In the genomic region with DNA sequence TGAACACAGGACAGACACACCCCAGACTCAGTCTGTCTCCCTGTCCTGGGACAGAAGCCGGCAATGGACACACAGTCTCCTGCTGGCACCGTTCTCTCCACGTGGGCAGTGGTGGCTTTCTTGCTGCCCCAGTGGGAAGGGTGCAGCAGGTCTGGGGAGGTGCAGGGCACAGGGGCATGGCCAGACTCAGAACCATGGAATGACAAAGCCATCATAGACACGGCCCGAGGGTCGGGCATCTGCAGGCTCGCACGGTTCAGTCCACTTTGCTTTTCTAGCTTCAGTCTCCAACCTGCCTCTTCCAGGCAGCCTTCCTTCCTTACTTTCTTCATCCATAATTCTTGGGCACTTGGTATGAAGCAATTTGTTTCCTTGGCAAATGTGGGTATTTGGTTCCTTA, we compare ENCODE assay signal across 1 cellular context.
TF ChIP-seq lines count a peak whose summit lies in the region.

No MANE protein-coding gene starts in this region.

TF ChIP-seq in H1, 55 proteins besides CTCF, POLR2A, EP300 and RAD21:
- TF ChIP-seq SUZ12 (IDR thresholded peaks at IDR 0.05; ENCODE audit: low read length) (no peak), KDM1A (IDR thresholded peaks at IDR 0.05; ENCODE audit: borderline replicate concordance, low read length) (no peak), JUND (IDR thresholded peaks at IDR 0.05; ENCODE audit: low read length) (no peak), EGR1 (IDR thresholded peaks at IDR 0.05; ENCODE audit: borderline replicate concordance, low read depth, low read length) (no peak), CEBPB (IDR thresholded peaks at IDR 0.05; ENCODE audit: low read depth, low read length) (no peak)
